In the genomic region with DNA sequence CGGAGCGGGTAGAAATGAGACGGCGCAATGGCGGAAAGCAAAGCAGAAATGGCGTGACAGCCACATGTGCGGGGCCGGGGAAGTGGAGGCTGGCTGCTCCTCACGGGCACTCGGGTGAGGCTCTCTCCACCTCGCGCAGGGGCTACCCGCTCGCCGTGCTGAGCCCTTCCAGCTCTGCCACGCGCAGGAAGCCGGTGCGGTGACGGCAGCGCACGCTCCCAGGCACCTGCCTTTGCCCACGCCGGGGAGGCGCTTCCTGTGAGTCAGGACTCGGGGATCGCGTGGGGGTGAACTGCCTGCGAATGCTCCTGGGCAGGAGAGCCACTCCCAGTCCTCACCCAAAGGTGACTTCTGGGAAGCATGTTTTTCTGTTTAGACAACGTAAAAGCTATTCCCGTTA, we compare ENCODE assay signal across 20 cellular contexts.
"Had no signal": no experiment of that assay in that cellular context is flagged by ENCODE, and none has a peak within 500 bp of the region (broad histone marks: within the 10 kb centered on the region; RNA-seq: fewer than 3 reads in every experiment).

No MANE protein-coding gene starts in this region.

- H3K27ac Mint-ChIP-seq: stimulated activated effector memory CD8-positive, alpha-beta T cell treated with anti-CD3 and anti-CD28 coated beads, Interleukin-12 subunit alpha, Interleukin-12 subunit beta, amount 100 ng/mL, for 72 hours; stimulated activated naive CD8-positive, alpha-beta T cell treated with anti-CD3 and anti-CD28 coated beads, Interleukin-15, Interleukin-2, amounts not matched to agents 100 ng/mL and 50 ng/mL, for 24 hours had no signal

- H3K27ac ChIP-seq: esophagus squamous epithelium, gastroesophageal sphincter, neutrophil, psoas muscle, right lobe of liver, thoracic aorta, transverse colon had no signal

- H3K4me1 ChIP-seq: esophagus squamous epithelium, gastroesophageal sphincter, psoas muscle, right lobe of liver, transverse colon had no signal

- H3K36me3 Mint-ChIP-seq: naive B cell; stimulated activated effector memory CD8-positive, alpha-beta T cell treated with anti-CD3 and anti-CD28 coated beads, Interleukin-12 subunit alpha, Interleukin-12 subunit beta, amount 100 ng/mL, for 72 hours had no signal

- H3K4me3 ChIP-seq: esophagus squamous epithelium, gastroesophageal sphincter, psoas muscle, right lobe of liver, thoracic aorta, transverse colon had no signal

- H3K4me3 Mint-ChIP-seq: nephron; stimulated activated effector memory CD8-positive, alpha-beta T cell treated with anti-CD3 and anti-CD28 coated beads, Interleukin-12 subunit alpha, Interleukin-12 subunit beta, amount 100 ng/mL, for 72 hours; stimulated activated naive CD8-positive, alpha-beta T cell treated with anti-CD3 and anti-CD28 coated beads, Interleukin-15, Interleukin-2, amounts not matched to agents 100 ng/mL and 50 ng/mL, for 24 hours had no signal

- H3K9me3 ChIP-seq: esophagus squamous epithelium, gastroesophageal sphincter, neutrophil, psoas muscle, right lobe of liver, thoracic aorta, transverse colon had no signal

- H3K9me3 Mint-ChIP-seq: nephron; stimulated activated effector memory CD8-positive, alpha-beta T cell treated with anti-CD3 and anti-CD28 coated beads, Interleukin-12 subunit alpha, Interleukin-12 subunit beta, amount 100 ng/mL, for 72 hours; stimulated activated naive CD8-positive, alpha-beta T cell treated with anti-CD3 and anti-CD28 coated beads, Interleukin-15, Interleukin-2, amounts not matched to agents 100 ng/mL and 50 ng/mL, for 24 hours had no signal

- H3K27me3 ChIP-seq: esophagus squamous epithelium, neutrophil, right lobe of liver, transverse colon had no signal

- H3K36me3 ChIP-seq: esophagus squamous epithelium, gastroesophageal sphincter, neutrophil, right lobe of liver, thoracic aorta, transverse colon had no signal

- DNase-seq: dermis blood vessel endothelial cell; esophagus squamous epithelium; foreskin fibroblast; glutamatergic neuron; left colon; left ventricle myocardium superior; mesendoderm; naive B cell; psoas muscle; retina; right lobe of liver; stimulated activated CD4-positive, alpha-beta T cell treated with anti-CD3 and anti-CD28 coated beads, Interleukin-4, amount 100 ng/mL, for 1 hour; stimulated activated CD8-positive, alpha-beta memory T cell treated with anti-CD3 and anti-CD28 coated beads, Interleukin-4, amount 100 ng/mL, for 48 hours; transverse colon had no signal

- H3K4me1 Mint-ChIP-seq: stimulated activated effector memory CD8-positive, alpha-beta T cell treated with anti-CD3 and anti-CD28 coated beads, Interleukin-12 subunit alpha, Interleukin-12 subunit beta, amount 100 ng/mL, for 72 hours had no signal

- ATAC-seq: gastroesophageal sphincter; left colon; left ventricle myocardium superior; psoas muscle; right lobe of liver; stimulated activated effector memory CD8-positive, alpha-beta T cell treated with anti-CD3 and anti-CD28 coated beads, Interleukin-12 subunit alpha, Interleukin-12 subunit beta, amount 100 ng/mL, for 72 hours had no signal

- H3K27me3 Mint-ChIP-seq: naive B cell; stimulated activated naive CD8-positive, alpha-beta T cell treated with anti-CD3 and anti-CD28 coated beads, Interleukin-15, Interleukin-2, amounts not matched to agents 100 ng/mL and 50 ng/mL, for 24 hours had no signal
